ENCODE assay signal across 13 cellular contexts in the genomic region with DNA sequence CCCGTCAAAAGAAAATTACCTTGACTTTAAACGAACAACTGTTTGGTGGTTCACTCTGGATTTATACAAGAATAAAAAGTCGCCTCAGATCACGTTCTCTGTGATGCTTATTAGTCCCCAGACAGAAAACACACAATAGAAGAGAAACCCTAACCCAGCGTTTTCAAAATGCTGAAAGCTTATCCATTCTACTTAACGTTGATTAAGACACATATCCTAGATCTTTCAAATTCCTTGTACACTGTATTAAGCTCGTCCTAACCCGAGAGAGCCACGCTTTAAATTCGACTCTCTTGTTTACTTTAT. TPM values are rescaled to one million over a fixed set of nuclear protein-coding genes. Genes with fewer than 3 reads are reported as not detected.
DNase-seq lines count a peak whose midpoint lies in the region; ATAC-seq and TF ChIP-seq lines count a peak whose summit lies in the region.
"Had no signal": no experiment of that assay in that cellular context is flagged by ENCODE, and none has a peak within 500 bp of the region (broad histone marks: within the 10 kb centered on the region; RNA-seq: fewer than 3 reads in every experiment).

No MANE protein-coding gene starts in this region.

- H2AFZ ChIP-seq in PC-3 (ENCODE audit: low read length) = no peak overlapping the region

- ATAC-seq in memory B cell (ENCODE audit: low read depth) = no peak
- no peak for ATAC-seq in PC-3
- ATAC-seq in GM19463 (IDR thresholded peaks at IDR 0.05; ENCODE audit: unreplicated experiment) = no peak

- POLR2A ChIA-PET in PC-3 (lab: Charles Lee; ENCODE audit: unreplicated experiment) = no interaction called here

- H3K4me1 Mint-ChIP-seq in activated naive CD8-positive, alpha-beta T cell treated with anti-CD3 and anti-CD28 coated beads for 36 hours = peaks cover 25% of the 10 kb centered on the region
- H3K4me1 Mint-ChIP-seq in memory B cell (peaks cover 7% of the 10 kb centered on the region), Calu3 (ENCODE audit: low read depth, unreplicated experiment) (no peaks in the 10 kb centered on the region)

- peaks cover 40% of the 10 kb centered on the region for H3K4me1 ChIP-seq in left ventricle myocardium inferior
- peaks cover 0 to 24% of the 10 kb centered on the region in 2 donors for H3K4me1 ChIP-seq in right atrium auricular region
- H3K4me1 ChIP-seq in PC-3 (ENCODE audit: insufficient read depth, low read length) = no peaks in the 10 kb centered on the region; the same call in 1 of the 2 replicates

- no peaks in the 10 kb centered on the region for H3F3A ChIP-seq in PC-3 (ENCODE audit: low read length, unreplicated experiment)

- CTCF ChIA-PET in Calu3 (lab: Charles Lee) = interaction anchor here (0.6 kb wide), 1 partner anchor 1916 kb away, joined by 3 read pairs; no protein-coding TSS in a partner anchor
- CTCF ChIA-PET in PC-3 (lab: Charles Lee) = no interaction called here

- H3K4me2 ChIP-seq in PC-3 (ENCODE audit: low read length) = no peak overlapping the region

- H3K9ac ChIP-seq in PC-3 (ENCODE audit: low read length) = no peak overlapping the region

- no peaks in the 10 kb centered on the region for H4K20me1 ChIP-seq in PC-3 (ENCODE audit: low read length)

- peaks cover 18% of the 10 kb centered on the region for H3K9me3 Mint-ChIP-seq in activated naive CD8-positive, alpha-beta T cell treated with anti-CD3 and anti-CD28 coated beads for 36 hours
- peaks cover 3% of the 10 kb centered on the region for H3K9me3 Mint-ChIP-seq in memory B cell
- no peaks in the 10 kb centered on the region for H3K9me3 Mint-ChIP-seq in Calu3 (ENCODE audit: low read depth, unreplicated experiment)

- DNase-seq in left ventricle myocardium inferior (no peak), right atrium auricular region (ENCODE audit: low spot score) (no peak), memory B cell (ENCODE audit: low spot score in 2 of 2) (no peak), Calu3 (no peak), NCI-H1092 treated with DMSO at 0.1 percent for 48 hours (lab: John Stamatoyannopoulos, UW) (no peak), PC-3 (no peak)
- no peak for DNase-seq in activated naive CD8-positive, alpha-beta T cell treated with anti-CD3 and anti-CD28 coated beads for 36 hours
- DNase-seq: C1 segment of cervical spinal cord, NCI-H2029 had no signal

- H3K27ac Mint-ChIP-seq in activated naive CD8-positive, alpha-beta T cell treated with anti-CD3 and anti-CD28 coated beads for 36 hours = peak overlapping the region; percentile 25
- H3K27ac Mint-ChIP-seq in memory B cell (peak overlapping the region; percentile 8), Calu3 (ENCODE audit: unreplicated experiment) (no peak overlapping the region)

- H3K27me3 ChIP-seq in left ventricle myocardium inferior (ENCODE audit: low read depth) (peaks cover 100% of the 10 kb centered on the region), right atrium auricular region (peaks cover 10 to 14% of the 10 kb centered on the region in 2 donors), PC-3 (ENCODE audit: low read length) (peaks cover 67% of the 10 kb centered on the region)

- H3K27ac ChIP-seq in left ventricle myocardium inferior (replicated peaks) (no peak overlapping the region), right atrium auricular region (no peak overlapping the region), PC-3 (ENCODE audit: low read length) (no peak overlapping the region)
- H3K27ac ChIP-seq: heart left ventricle had no signal

- H3K9me3 ChIP-seq in left ventricle myocardium inferior (replicated peaks) (no peaks in the 10 kb centered on the region), right atrium auricular region (no peaks in the 10 kb centered on the region), PC-3 (ENCODE audit: low read length) (no peaks in the 10 kb centered on the region)

- BruUV-seq in Calu3 (replicated peaks; lab: Mats Ljungman, UMichigan) (no TSS peak), PC-3 (replicated peaks; lab: Mats Ljungman, UMichigan) (no TSS peak)

- peaks cover 6% of the 10 kb centered on the region for H3K36me3 Mint-ChIP-seq in activated naive CD8-positive, alpha-beta T cell treated with anti-CD3 and anti-CD28 coated beads for 36 hours
- H3K36me3 Mint-ChIP-seq in memory B cell (peaks cover 2% of the 10 kb centered on the region), Calu3 (ENCODE audit: insufficient read depth, unreplicated experiment) (no peaks in the 10 kb centered on the region)

- peaks cover 100% of the 10 kb centered on the region for H3K27me3 Mint-ChIP-seq in activated naive CD8-positive, alpha-beta T cell treated with anti-CD3 and anti-CD28 coated beads for 36 hours
- H3K27me3 Mint-ChIP-seq in memory B cell = peaks cover 35% of the 10 kb centered on the region
- no peaks in the 10 kb centered on the region for H3K27me3 Mint-ChIP-seq in Calu3 (ENCODE audit: unreplicated experiment)

- H3K4me3 ChIP-seq in left ventricle myocardium inferior (peak overlapping the region; percentile 63), right atrium auricular region (no peak overlapping the region), PC-3 (ENCODE audit: low read length) (no peak overlapping the region)

- intact Hi-C loops in left ventricle myocardium inferior (cut with micrococcal nuclease) = no loop called here
- intact Hi-C loops in Calu3 (cut with micrococcal nuclease; ENCODE audit: unreplicated experiment) = no loop called here
- intact Hi-C loops in PC-3 (cut with micrococcal nuclease) = no loop called here

- H3K36me3 ChIP-seq in left ventricle myocardium inferior (no peaks in the 10 kb centered on the region), right atrium auricular region (no peaks in the 10 kb centered on the region), PC-3 (ENCODE audit: low read depth, low read length) (no peaks in the 10 kb centered on the region)
- H3K36me3 ChIP-seq: heart left ventricle had no signal

- TF ChIP-seq CTCF in left ventricle myocardium inferior (IDR thresholded peaks at IDR 0.05; ENCODE audit: borderline replicate concordance) (no peak), right atrium auricular region (IDR thresholded peaks at IDR 0.05) (no peak), Calu3 (IDR thresholded peaks at IDR 0.05; ENCODE audit: unreplicated experiment) (no peak), PC-3 (conservative IDR thresholded peaks at IDR 0.05; ENCODE audit: low read depth, low read length) (no peak)

- H3K4me3 Mint-ChIP-seq in activated naive CD8-positive, alpha-beta T cell treated with anti-CD3 and anti-CD28 coated beads for 36 hours = no peak overlapping the region
- H3K4me3 Mint-ChIP-seq in memory B cell (no peak overlapping the region), Calu3 (ENCODE audit: low read depth, unreplicated experiment) (no peak overlapping the region)

- H3K9me2 ChIP-seq in PC-3 (replicated peaks; ENCODE audit: low read length) = no peaks in the 10 kb centered on the region

- H3K79me2 ChIP-seq in PC-3 (ENCODE audit: low read length) = no peaks in the 10 kb centered on the region

RNA-seq across cellular contexts. Expression of gene PITX2, which starts 0.8 kb away (rescaled TPM):
- total RNA-seq in left ventricle myocardium inferior (not detected), right atrium auricular region (10 to 100 TPM in 1 of 2 donors, under 1 TPM in 1; 0.24 to 25.4 TPM), Calu3 (2022) (not detected in 2 replicates), PC-3 (2014; rRNA removed) (0.55 and 1.7 TPM in 2 replicates)
- not detected for total RNA-seq in activated naive CD8-positive, alpha-beta T cell treated with anti-CD3 and anti-CD28 coated beads for 36 hours
- total RNA-seq: sciatic nerve, ureter had no signal
